Comparison of ENCODE assay signal across 3 cellular contexts in the genomic region with DNA sequence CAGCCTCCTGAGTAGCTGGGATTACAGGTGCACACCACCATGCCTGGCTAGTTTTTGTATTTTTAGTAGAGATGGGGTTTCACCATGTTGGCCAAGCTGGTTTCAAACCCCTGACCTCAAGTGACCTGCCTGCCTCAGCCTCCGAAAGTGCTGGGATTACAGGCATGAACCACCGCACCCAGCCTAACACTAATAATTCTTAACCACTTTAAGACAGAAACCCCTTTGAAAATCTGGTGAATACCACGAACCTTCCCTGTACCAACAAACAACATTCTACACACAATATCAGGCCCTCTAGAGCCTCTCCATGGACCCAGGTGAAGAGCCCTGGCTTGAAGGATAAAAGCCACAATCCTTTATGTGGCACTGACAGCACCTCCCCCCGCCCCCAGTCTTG. TPM values are rescaled to one million over a fixed set of nuclear protein-coding genes. Genes with fewer than 3 reads are reported as not detected.
"Had no signal": no experiment of that assay in that cellular context is flagged by ENCODE, and none has a peak within 500 bp of the region (broad histone marks: within the 10 kb centered on the region; RNA-seq: fewer than 3 reads in every experiment).

No MANE protein-coding gene starts in this region.

RNA-seq across cellular contexts. Expression of gene FRRS1L, which starts 51.2 kb away (rescaled TPM):
- total RNA-seq: endothelial cell of umbilical vein, fibroblast of villous mesenchyme, kidney had no signal
